ENCODE assay signal across 1 cellular context in the genomic region with DNA sequence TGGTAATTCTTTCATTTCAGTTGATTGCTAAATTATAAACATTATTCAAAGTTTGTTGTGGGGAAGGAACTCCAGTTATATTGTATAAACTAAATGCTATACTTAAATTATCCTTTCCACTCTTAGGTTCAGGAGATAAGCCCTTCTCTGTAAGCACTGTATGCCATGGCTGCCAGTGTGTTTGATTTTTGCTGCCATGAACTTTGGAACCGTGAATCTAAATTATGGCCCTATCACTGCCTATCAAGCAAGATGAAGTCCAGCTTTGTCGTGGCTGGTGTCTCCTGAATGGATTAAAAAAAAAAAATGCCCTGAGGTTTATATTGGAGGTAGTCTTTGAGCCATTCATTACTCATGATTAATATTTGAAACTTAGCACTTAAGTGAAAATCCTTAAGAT.
TF ChIP-seq lines count a peak whose summit lies in the region.

No MANE protein-coding gene starts in this region.

TF ChIP-seq in HepG2, 621 proteins besides CTCF, POLR2A, EP300 and RAD21 (continued from another document):
- TF ChIP-seq, protein P1, sequence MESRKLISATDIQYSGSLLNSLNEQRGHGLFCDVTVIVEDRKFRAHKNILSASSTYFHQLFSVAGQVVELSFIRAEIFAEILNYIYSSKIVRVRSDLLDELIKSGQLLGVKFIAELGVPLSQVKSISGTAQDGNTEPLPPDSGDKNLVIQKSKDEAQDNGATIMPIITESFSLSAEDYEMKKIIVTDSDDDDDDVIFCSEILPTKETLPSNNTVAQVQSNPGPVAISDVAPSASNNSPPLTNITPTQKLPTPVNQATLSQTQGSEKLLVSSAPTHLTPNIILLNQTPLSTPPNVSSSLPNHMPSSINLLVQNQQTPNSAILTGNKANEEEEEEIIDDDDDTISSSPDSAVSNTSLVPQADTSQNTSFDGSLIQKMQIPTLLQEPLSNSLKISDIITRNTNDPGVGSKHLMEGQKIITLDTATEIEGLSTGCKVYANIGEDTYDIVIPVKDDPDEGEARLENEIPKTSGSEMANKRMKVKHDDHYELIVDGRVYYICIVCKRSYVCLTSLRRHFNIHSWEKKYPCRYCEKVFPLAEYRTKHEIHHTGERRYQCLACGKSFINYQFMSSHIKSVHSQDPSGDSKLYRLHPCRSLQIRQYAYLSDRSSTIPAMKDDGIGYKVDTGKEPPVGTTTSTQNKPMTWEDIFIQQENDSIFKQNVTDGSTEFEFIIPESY (CRISPR knock-in tag; IDR thresholded peaks at IDR 0.05), result no peak
- TF ChIP-seq ZNF629 (CRISPR knock-in tag; conservative IDR thresholded peaks at IDR 0.05), result no peak
